In the genomic region with DNA sequence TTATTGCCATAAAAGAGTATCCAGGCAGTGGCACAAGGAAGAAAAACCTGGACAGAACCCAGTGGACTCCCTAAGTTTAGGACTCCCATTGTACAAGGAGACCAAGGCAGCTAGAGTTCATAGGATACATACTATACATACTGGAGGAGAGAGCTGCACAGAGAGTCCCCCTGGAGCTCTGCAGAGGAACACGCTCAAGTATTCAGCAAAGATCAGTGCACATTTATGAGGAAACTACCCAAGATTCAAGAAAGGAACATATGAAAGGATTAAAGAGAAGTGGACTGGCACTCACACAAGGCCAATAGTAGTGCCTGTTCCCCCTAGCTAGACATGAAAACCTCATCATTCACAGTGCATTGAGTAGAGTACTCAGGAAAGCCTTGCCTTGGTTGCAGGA, we compare ENCODE assay signal across 1 cellular context.
TF ChIP-seq lines count a peak whose summit lies in the region.

No MANE protein-coding gene starts in this region.

TF ChIP-seq in HepG2, 621 proteins besides CTCF, POLR2A, EP300 and RAD21:
- TF ChIP-seq, protein P1, sequence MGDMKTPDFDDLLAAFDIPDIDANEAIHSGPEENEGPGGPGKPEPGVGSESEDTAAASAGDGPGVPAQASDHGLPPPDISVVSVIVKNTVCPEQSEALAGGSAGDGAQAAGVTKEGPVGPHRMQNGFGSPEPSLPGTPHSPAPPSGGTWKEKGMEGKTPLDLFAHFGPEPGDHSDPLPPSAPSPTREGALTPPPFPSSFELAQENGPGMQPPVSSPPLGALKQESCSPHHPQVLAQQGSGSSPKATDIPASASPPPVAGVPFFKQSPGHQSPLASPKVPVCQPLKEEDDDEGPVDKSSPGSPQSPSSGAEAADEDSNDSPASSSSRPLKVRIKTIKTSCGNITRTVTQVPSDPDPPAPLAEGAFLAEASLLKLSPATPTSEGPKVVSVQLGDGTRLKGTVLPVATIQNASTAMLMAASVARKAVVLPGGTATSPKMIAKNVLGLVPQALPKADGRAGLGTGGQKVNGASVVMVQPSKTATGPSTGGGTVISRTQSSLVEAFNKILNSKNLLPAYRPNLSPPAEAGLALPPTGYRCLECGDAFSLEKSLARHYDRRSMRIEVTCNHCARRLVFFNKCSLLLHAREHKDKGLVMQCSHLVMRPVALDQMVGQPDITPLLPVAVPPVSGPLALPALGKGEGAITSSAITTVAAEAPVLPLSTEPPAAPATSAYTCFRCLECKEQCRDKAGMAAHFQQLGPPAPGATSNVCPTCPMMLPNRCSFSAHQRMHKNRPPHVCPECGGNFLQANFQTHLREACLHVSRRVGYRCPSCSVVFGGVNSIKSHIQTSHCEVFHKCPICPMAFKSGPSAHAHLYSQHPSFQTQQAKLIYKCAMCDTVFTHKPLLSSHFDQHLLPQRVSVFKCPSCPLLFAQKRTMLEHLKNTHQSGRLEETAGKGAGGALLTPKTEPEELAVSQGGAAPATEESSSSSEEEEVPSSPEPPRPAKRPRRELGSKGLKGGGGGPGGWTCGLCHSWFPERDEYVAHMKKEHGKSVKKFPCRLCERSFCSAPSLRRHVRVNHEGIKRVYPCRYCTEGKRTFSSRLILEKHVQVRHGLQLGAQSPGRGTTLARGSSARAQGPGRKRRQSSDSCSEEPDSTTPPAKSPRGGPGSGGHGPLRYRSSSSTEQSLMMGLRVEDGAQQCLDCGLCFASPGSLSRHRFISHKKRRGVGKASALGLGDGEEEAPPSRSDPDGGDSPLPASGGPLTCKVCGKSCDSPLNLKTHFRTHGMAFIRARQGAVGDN (CRISPR knock-in tag; IDR thresholded peaks at IDR 0.05) = no peak
- no peak for TF ChIP-seq CHD4 (IDR thresholded peaks at IDR 0.05; ENCODE audit: borderline replicate concordance, low read length)
- TF ChIP-seq, protein P2, sequence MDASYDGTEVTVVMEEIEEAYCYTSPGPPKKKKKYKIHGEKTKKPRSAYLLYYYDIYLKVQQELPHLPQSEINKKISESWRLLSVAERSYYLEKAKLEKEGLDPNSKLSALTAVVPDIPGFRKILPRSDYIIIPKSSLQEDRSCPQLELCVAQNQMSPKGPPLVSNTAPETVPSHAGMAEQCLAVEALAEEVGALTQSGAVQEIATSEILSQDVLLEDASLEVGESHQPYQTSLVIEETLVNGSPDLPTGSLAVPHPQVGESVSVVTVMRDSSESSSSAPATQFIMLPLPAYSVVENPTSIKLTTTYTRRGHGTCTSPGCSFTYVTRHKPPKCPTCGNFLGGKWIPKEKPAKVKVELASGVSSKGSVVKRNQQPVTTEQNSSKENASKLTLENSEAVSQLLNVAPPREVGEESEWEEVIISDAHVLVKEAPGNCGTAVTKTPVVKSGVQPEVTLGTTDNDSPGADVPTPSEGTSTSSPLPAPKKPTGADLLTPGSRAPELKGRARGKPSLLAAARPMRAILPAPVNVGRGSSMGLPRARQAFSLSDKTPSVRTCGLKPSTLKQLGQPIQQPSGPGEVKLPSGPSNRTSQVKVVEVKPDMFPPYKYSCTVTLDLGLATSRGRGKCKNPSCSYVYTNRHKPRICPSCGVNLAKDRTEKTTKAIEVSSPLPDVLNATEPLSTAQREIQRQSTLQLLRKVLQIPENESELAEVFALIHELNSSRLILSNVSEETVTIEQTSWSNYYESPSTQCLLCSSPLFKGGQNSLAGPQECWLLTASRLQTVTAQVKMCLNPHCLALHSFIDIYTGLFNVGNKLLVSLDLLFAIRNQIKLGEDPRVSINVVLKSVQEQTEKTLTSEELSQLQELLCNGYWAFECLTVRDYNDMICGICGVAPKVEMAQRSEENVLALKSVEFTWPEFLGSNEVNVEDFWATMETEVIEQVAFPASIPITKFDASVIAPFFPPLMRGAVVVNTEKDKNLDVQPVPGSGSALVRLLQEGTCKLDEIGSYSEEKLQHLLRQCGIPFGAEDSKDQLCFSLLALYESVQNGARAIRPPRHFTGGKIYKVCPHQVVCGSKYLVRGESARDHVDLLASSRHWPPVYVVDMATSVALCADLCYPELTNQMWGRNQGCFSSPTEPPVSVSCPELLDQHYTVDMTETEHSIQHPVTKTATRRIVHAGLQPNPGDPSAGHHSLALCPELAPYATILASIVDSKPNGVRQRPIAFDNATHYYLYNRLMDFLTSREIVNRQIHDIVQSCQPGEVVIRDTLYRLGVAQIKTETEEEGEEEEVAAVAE (CRISPR knock-in tag; IDR thresholded peaks at IDR 0.05; ENCODE audit: borderline replicate concordance) = no peak
- TF ChIP-seq NR2F6 (IDR thresholded peaks at IDR 0.05) = no peak
- TF ChIP-seq NR2F6 (CRISPR knock-in tag; IDR thresholded peaks at IDR 0.05) = no peak
- no peak for TF ChIP-seq U2AF2 (IDR thresholded peaks at IDR 0.05; ENCODE audit: low read depth, low read length)
- TF ChIP-seq, protein P3, sequence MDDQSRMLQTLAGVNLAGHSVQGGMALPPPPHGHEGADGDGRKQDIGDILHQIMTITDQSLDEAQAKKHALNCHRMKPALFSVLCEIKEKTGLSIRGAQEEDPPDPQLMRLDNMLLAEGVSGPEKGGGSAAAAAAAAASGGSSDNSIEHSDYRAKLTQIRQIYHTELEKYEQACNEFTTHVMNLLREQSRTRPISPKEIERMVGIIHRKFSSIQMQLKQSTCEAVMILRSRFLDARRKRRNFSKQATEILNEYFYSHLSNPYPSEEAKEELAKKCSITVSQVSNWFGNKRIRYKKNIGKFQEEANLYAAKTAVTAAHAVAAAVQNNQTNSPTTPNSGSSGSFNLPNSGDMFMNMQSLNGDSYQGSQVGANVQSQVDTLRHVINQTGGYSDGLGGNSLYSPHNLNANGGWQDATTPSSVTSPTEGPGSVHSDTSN (CRISPR knock-in tag; IDR thresholded peaks at IDR 0.05; ENCODE audit: borderline replicate concordance) = no peak
- TF ChIP-seq, protein P4, sequence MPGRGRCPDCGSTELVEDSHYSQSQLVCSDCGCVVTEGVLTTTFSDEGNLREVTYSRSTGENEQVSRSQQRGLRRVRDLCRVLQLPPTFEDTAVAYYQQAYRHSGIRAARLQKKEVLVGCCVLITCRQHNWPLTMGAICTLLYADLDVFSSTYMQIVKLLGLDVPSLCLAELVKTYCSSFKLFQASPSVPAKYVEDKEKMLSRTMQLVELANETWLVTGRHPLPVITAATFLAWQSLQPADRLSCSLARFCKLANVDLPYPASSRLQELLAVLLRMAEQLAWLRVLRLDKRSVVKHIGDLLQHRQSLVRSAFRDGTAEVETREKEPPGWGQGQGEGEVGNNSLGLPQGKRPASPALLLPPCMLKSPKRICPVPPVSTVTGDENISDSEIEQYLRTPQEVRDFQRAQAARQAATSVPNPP (CRISPR knock-in tag; IDR thresholded peaks at IDR 0.05) = no peak
- no peak for TF ChIP-seq PHF21A (CRISPR knock-in tag; IDR thresholded peaks at IDR 0.05)
- TF ChIP-seq FOXA1 (IDR thresholded peaks at IDR 0.05) = no peak
- no peak for TF ChIP-seq FOXA1 (CRISPR knock-in tag; IDR thresholded peaks at IDR 0.05)
- no peak for TF ChIP-seq ZNF547 (CRISPR knock-in tag; IDR thresholded peaks at IDR 0.05)
- TF ChIP-seq, protein P5, sequence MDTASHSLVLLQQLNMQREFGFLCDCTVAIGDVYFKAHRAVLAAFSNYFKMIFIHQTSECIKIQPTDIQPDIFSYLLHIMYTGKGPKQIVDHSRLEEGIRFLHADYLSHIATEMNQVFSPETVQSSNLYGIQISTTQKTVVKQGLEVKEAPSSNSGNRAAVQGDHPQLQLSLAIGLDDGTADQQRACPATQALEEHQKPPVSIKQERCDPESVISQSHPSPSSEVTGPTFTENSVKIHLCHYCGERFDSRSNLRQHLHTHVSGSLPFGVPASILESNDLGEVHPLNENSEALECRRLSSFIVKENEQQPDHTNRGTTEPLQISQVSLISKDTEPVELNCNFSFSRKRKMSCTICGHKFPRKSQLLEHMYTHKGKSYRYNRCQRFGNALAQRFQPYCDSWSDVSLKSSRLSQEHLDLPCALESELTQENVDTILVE (CRISPR knock-in tag; IDR thresholded peaks at IDR 0.05) = no peak
- no peak for TF ChIP-seq ADNP (CRISPR knock-in tag; IDR thresholded peaks at IDR 0.05)
